In genomic region chr5:147482426-147483196, GRCh38 we compare ENCODE assay signal across 11 cellular contexts. TPM values are rescaled to one million over a fixed set of nuclear protein-coding genes. Genes with fewer than 3 reads are reported as not detected.
DNase-seq lines count a peak whose midpoint lies in the region; ATAC-seq and TF ChIP-seq lines count a peak whose summit lies in the region.
"Had no signal": no experiment of that assay in that cellular context is flagged by ENCODE, and none has a peak within 500 bp of the region (broad histone marks: within the 10 kb centered on the region; RNA-seq: fewer than 3 reads in every experiment).

No MANE protein-coding gene starts in this region.

- CTCF ChIA-PET in PC-9 (lab: Charles Lee), result interaction anchor here (1.2 kb wide), 1 partner anchor 96 kb away, joined by 10 read pairs; no protein-coding TSS in a partner anchor

- TF ChIP-seq CTCF in endothelial cell (IDR thresholded peaks at IDR 0.05; ENCODE audit: unreplicated experiment) (no peak), neural progenitor cell (IDR thresholded peaks at IDR 0.05) (no peak), PC-9 (conservative IDR thresholded peaks at IDR 0.05) (no peak)

- H3K79me2 ChIP-seq in neural progenitor cell (ENCODE audit: low read depth), result peaks cover 99% of the 10 kb centered on the region
- H3K79me2 ChIP-seq in PC-9 (ENCODE audit: low read depth), result no peaks in the 10 kb centered on the region

- intact Hi-C loops in PC-9 (cut with micrococcal nuclease; ENCODE audit: unreplicated experiment), result no loop called here

- peaks cover 26% of the 10 kb centered on the region for H3F3A ChIP-seq in neural progenitor cell (ENCODE audit: low read depth)
- no peaks in the 10 kb centered on the region for H3F3A ChIP-seq in PC-9 (ENCODE audit: insufficient read depth, low read depth)

- H3K27ac ChIP-seq in neural progenitor cell (no peak overlapping the region), PC-9 (no peak overlapping the region)

- no peaks in the 10 kb centered on the region for H3K36me3 Mint-ChIP-seq in endothelial cell (ENCODE audit: low read depth, unreplicated experiment)
- H3K36me3 Mint-ChIP-seq in neural progenitor cell, result peaks cover 16% of the 10 kb centered on the region
- H3K36me3 Mint-ChIP-seq: stimulated activated memory B cell treated with anti-CD40 and anti-IgM and Interleukin-4, amounts not matched to agents 10 μg/mL and 1 μg/mL and 100 μg/mL, for 72 hours had no signal

- DNase-seq in Daoy (ENCODE audit: low read depth) (peak; percentile 63), NCI-H524 (lab: John Stamatoyannopoulos, UW) (peak; percentile 58 to 80), endothelial cell (ENCODE audit: low spot score) (no peak), neural progenitor cell (ENCODE audit: low spot score) (no peak), epidermal melanocyte (ENCODE audit: insufficient read length, low spot score) (no peak), PC-9 (no peak), SW 1271 (lab: John Stamatoyannopoulos, UW) (no peak)
- DNase-seq: activated CD4-positive, alpha-beta T cell treated with anti-CD3 and anti-CD28 coated beads for 1 hour; adrenal gland had no signal

- H3K4me1 ChIP-seq in neural progenitor cell (peaks cover 45% of the 10 kb centered on the region), PC-9 (replicated peaks; ENCODE audit: insufficient read depth) (no peaks in the 10 kb centered on the region)
- H3K4me1 ChIP-seq: adrenal gland had no signal

- H3K4me3 ChIP-seq in neural progenitor cell (no peak overlapping the region), PC-9 (no peak overlapping the region)
- H3K4me3 ChIP-seq: adrenal gland had no signal

- H3K9me3 ChIP-seq in neural progenitor cell (ENCODE audit: low read depth) (no peaks in the 10 kb centered on the region), PC-9 (ENCODE audit: insufficient read depth, low read depth) (no peaks in the 10 kb centered on the region)
- H3K9me3 ChIP-seq: adrenal gland had no signal

- no TSS peak for BruUV-seq in PC-9 (replicated peaks; lab: Mats Ljungman, UMichigan)

- POLR2A ChIA-PET in PC-9 (lab: Charles Lee; ENCODE audit: unreplicated experiment), result no interaction called here

- H3K9ac ChIP-seq in neural progenitor cell, result no peak overlapping the region

- no peaks in the 10 kb centered on the region for H3K36me3 ChIP-seq in neural progenitor cell
- no peaks in the 10 kb centered on the region for H3K36me3 ChIP-seq in PC-9 (ENCODE audit: low read depth)
- H3K36me3 ChIP-seq: adrenal gland had no signal

- H2AFZ ChIP-seq in neural progenitor cell (replicated peaks) (no peak overlapping the region), PC-9 (no peak overlapping the region)

- H4K20me1 ChIP-seq in neural progenitor cell (ENCODE audit: low read depth), result peaks cover 57% of the 10 kb centered on the region
- no peaks in the 10 kb centered on the region for H4K20me1 ChIP-seq in PC-9 (ENCODE audit: insufficient read depth)

- H3K9me3 Mint-ChIP-seq in endothelial cell (ENCODE audit: unreplicated experiment) (no peaks in the 10 kb centered on the region), neural progenitor cell (peaks cover 7% of the 10 kb centered on the region)

- H3K27me3 ChIP-seq in neural progenitor cell, result no peaks in the 10 kb centered on the region
- peaks cover 24% of the 10 kb centered on the region; the same call in 1 of the 2 replicates for H3K27me3 ChIP-seq in PC-9 (ENCODE audit: insufficient read depth, low read depth)
- H3K27me3 ChIP-seq: adrenal gland had no signal

- H3K9me2 ChIP-seq in PC-9 (ENCODE audit: insufficient read depth), result no peaks in the 10 kb centered on the region; the same call in 1 of the 2 replicates

- no peak for ATAC-seq in GM18498 (IDR thresholded peaks at IDR 0.05; ENCODE audit: unreplicated experiment)
- ATAC-seq: stimulated activated memory B cell treated with anti-CD40 and anti-IgM and Interleukin-4, amounts not matched to agents 10 μg/mL and 1 μg/mL and 100 μg/mL, for 72 hours had no signal

- no peaks in the 10 kb centered on the region for H3K27me3 Mint-ChIP-seq in endothelial cell (ENCODE audit: unreplicated experiment)
- H3K27me3 Mint-ChIP-seq in neural progenitor cell (ENCODE audit: insufficient read depth, low read depth), result peaks cover 3% of the 10 kb centered on the region
- H3K27me3 Mint-ChIP-seq: stimulated activated memory B cell treated with anti-CD40 and anti-IgM and Interleukin-4, amounts not matched to agents 10 μg/mL and 1 μg/mL and 100 μg/mL, for 72 hours had no signal

- H3K4me1 Mint-ChIP-seq in endothelial cell (ENCODE audit: unreplicated experiment) (peaks cover 59% of the 10 kb centered on the region), neural progenitor cell (peaks cover 38% of the 10 kb centered on the region)
- H3K4me1 Mint-ChIP-seq: stimulated activated memory B cell treated with anti-CD40 and anti-IgM and Interleukin-4, amounts not matched to agents 10 μg/mL and 1 μg/mL and 100 μg/mL, for 72 hours had no signal

- H3K4me2 ChIP-seq in neural progenitor cell (no peak overlapping the region), PC-9 (no peak overlapping the region)

- peak overlapping the region; percentile 23 for H3K4me3 Mint-ChIP-seq in endothelial cell (ENCODE audit: unreplicated experiment)
- H3K4me3 Mint-ChIP-seq in neural progenitor cell, result no peak overlapping the region
- H3K4me3 Mint-ChIP-seq: stimulated activated memory B cell treated with anti-CD40 and anti-IgM and Interleukin-4, amounts not matched to agents 10 μg/mL and 1 μg/mL and 100 μg/mL, for 72 hours had no signal

- H3K27ac Mint-ChIP-seq in endothelial cell (ENCODE audit: unreplicated experiment) (peak overlapping the region; percentile 86), neural progenitor cell (peak overlapping the region; percentile 87)
- H3K27ac Mint-ChIP-seq: stimulated activated memory B cell treated with anti-CD40 and anti-IgM and Interleukin-4, amounts not matched to agents 10 μg/mL and 1 μg/mL and 100 μg/mL, for 72 hours had no signal

RNA-seq across cellular contexts. Expression of gene DPYSL3, which starts 27.3 kb away (rescaled TPM):
- total RNA-seq in Daoy (2014; rRNA removed; shearing (Covaris generic)), result 133 and 141 TPM in 2 replicates
- 27.6 TPM for total RNA-seq in endothelial cell (ENCODE audit: unreplicated experiment)
- total RNA-seq in neural progenitor cell (ENCODE audit: low replicate concordance), result 414 and 462 TPM in 2 replicates
- total RNA-seq in PC-9 (2021), result 0.40 and 1.3 TPM in 2 replicates

Comparison
In these comparisons a context has a peak if more than half of its experiments do, and no peak if none do; other contexts are left out.
1. DNase-seq: peak in Daoy (single experiment) and NCI-H524 (2 of 2); none in endothelial cell (single experiment), neural progenitor cell (single experiment), epidermal melanocyte (single experiment), PC-9 (0 of 2) and SW 1271 (0 of 2).
2. RNA of gene DPYSL3, which starts 27.3 kb away (total RNA-seq): 414 to 462 TPM in neural progenitor cell, 133 to 141 TPM in Daoy and 27.6 TPM in endothelial cell (single experiment); 0.40 to 1.3 TPM in PC-9; every median in the first group is over 10 times any median in the second.